ENCODE assay signal across 8 cellular contexts in the genomic region with DNA sequence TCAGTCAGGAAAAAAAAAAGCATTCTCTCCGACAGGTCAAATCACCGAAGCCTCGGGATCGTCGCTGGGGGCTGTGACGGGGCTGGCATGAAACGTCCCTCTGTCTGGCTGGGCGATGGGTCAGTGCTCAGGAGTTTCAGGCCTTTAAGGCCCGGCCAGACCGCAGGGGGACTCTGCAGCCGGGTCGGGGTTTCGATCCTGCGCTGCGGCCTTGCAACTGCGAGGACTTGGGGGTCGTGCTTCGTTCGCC. TPM values are rescaled to one million over a fixed set of nuclear protein-coding genes. Genes with fewer than 3 reads are reported as not detected.
DNase-seq lines count a peak whose midpoint lies in the region; ATAC-seq and TF ChIP-seq lines count a peak whose summit lies in the region.

No MANE protein-coding gene starts in this region.

- TF ChIP-seq CTCF in SU-DHL-6 (IDR thresholded peaks at IDR 0.05; ENCODE audit: insufficient read depth, low read length, poor library complexity, severe bottlenecking) (no peak), foreskin fibroblast (IDR thresholded peaks at IDR 0.05; ENCODE audit: low read depth, low read length) (no peak)

- peak overlapping the region; percentile 60 for H3K4me2 ChIP-seq in SU-DHL-6 (ENCODE audit: low read depth, low read length, poor library complexity, severe bottlenecking)
- H3K4me2 ChIP-seq in skeletal muscle satellite cell (ENCODE audit: low read length), result peak overlapping the region; percentile 100

- ATAC-seq in GM18873 (IDR thresholded peaks at IDR 0.05; ENCODE audit: low FRiP score, unreplicated experiment), result peak; percentile 1
- ATAC-seq in HG02885 (IDR thresholded peaks at IDR 0.05; ENCODE audit: poor library complexity, unreplicated experiment), result no peak
- ATAC-seq in HG02623 (IDR thresholded peaks at IDR 0.05; ENCODE audit: unreplicated experiment), result no peak

- no peak overlapping the region for H3K27ac ChIP-seq in SU-DHL-6 (ENCODE audit: low read depth, low read length)

- no peaks in the 10 kb centered on the region for H3K9me2 ChIP-seq in SU-DHL-6 (replicated peaks; ENCODE audit: insufficient read depth, low read length)

- no peaks in the 10 kb centered on the region for H4K20me1 ChIP-seq in SU-DHL-6 (ENCODE audit: low read depth, low read length)

- no peaks in the 10 kb centered on the region for H3K27me3 ChIP-seq in SU-DHL-6 (ENCODE audit: low read length)
- no peaks in the 10 kb centered on the region for H3K27me3 ChIP-seq in skeletal muscle satellite cell (ENCODE audit: control insufficient read depth, insufficient read depth, low read length)

- peak overlapping the region; percentile 57 for H2AFZ ChIP-seq in SU-DHL-6 (ENCODE audit: low read depth, low read length, severe bottlenecking)

- H3K9me3 ChIP-seq in SU-DHL-6 (ENCODE audit: insufficient read depth, low read length), result no peaks in the 10 kb centered on the region
- no peaks in the 10 kb centered on the region for H3K9me3 ChIP-seq in skeletal muscle satellite cell (replicated peaks; ENCODE audit: low read length)

- H3K79me2 ChIP-seq in SU-DHL-6 (ENCODE audit: insufficient read depth, low read length), result no peaks in the 10 kb centered on the region

- H3K4me3 ChIP-seq in SU-DHL-6 (ENCODE audit: insufficient read depth, low read length, poor library complexity, severe bottlenecking) (peak overlapping the region; percentile 52), foreskin fibroblast (ENCODE audit: low read depth in 1 of 2, low read length in 2 of 2) (peak overlapping the region; percentile 55 to 73), skeletal muscle satellite cell (ENCODE audit: low read length) (peak overlapping the region; percentile 90)

- no peaks in the 10 kb centered on the region for H3F3A ChIP-seq in SU-DHL-6 (ENCODE audit: insufficient read depth)

- H3K4me1 ChIP-seq in skeletal muscle satellite cell (ENCODE audit: control insufficient read depth, insufficient read depth, low read length), result peaks cover 17% of the 10 kb centered on the region

- peak overlapping the region; percentile 54 for H3K9ac ChIP-seq in SU-DHL-6 (ENCODE audit: low read length)
- peak overlapping the region; percentile 92 for H3K9ac ChIP-seq in skeletal muscle satellite cell (ENCODE audit: low read depth, low read length)

- no peak for DNase-seq in foreskin fibroblast
- no peak for DNase-seq in NCI-H226
- no peak for DNase-seq in NCI-H1048 (lab: John Stamatoyannopoulos, UW)

- H3K36me3 ChIP-seq in SU-DHL-6 (ENCODE audit: low read length), result no peaks in the 10 kb centered on the region
- H3K36me3 ChIP-seq in skeletal muscle satellite cell (ENCODE audit: insufficient read depth, low read length), result no peaks in the 10 kb centered on the region

RNA-seq across cellular contexts. Expression of a gene that starts 8.2 kb away (rescaled TPM):
- total RNA-seq in skeletal muscle satellite cell (2012; rRNA removed), result 10.0 and 14.2 TPM in 2 replicates

RNA-seq across cellular contexts. Expression of a gene that starts 17.8 kb away (rescaled TPM):
- under 0.01 TPM in 2 replicates for total RNA-seq in skeletal muscle satellite cell (2012; rRNA removed)
